ENCODE assay signal across 1 cellular context in the genomic region with DNA sequence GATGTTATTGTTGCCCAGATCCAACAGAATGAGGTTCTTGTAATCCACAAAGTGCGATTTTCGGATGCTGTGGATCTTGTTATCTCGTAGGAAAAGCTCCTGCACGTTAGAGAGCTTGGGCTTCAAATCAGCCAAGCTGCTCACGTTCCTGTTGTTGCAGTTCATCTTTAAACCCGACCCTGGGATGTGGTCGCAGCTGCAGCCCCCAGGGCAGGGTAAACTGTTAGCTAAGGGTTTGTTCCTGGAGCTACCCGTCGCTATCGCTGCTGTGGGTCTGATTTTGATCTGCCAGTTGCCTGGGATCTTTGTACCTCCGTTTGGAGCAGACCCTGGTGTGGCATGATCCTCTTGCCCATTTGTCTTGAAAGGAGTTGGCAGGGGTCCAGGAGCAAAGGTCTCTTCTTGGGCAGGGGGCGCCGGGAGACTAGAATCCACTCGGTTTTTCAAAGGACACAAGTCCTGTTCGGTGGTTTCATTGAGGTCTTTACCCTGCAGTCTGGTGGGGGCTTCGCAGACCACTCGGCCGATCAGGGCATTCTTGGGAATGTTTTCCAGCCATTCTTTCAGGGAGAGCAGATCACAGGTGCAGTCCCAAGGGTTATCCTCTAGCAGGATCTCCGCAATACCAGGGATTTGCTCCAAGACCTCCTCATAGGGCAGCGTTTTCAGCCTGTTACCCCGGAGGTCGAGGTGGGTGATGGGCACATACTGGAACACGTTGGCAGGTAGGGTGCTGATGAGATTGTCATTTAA.
A peak's percentile ranks its signal among the peaks of the same experiment; 100 is the strongest.
TF ChIP-seq lines count a peak whose summit lies in the region.

No MANE protein-coding gene starts in this region.

TF ChIP-seq in GM23338, 12 proteins besides CTCF, POLR2A, EP300 and RAD21:
- TF ChIP-seq, protein P1, sequence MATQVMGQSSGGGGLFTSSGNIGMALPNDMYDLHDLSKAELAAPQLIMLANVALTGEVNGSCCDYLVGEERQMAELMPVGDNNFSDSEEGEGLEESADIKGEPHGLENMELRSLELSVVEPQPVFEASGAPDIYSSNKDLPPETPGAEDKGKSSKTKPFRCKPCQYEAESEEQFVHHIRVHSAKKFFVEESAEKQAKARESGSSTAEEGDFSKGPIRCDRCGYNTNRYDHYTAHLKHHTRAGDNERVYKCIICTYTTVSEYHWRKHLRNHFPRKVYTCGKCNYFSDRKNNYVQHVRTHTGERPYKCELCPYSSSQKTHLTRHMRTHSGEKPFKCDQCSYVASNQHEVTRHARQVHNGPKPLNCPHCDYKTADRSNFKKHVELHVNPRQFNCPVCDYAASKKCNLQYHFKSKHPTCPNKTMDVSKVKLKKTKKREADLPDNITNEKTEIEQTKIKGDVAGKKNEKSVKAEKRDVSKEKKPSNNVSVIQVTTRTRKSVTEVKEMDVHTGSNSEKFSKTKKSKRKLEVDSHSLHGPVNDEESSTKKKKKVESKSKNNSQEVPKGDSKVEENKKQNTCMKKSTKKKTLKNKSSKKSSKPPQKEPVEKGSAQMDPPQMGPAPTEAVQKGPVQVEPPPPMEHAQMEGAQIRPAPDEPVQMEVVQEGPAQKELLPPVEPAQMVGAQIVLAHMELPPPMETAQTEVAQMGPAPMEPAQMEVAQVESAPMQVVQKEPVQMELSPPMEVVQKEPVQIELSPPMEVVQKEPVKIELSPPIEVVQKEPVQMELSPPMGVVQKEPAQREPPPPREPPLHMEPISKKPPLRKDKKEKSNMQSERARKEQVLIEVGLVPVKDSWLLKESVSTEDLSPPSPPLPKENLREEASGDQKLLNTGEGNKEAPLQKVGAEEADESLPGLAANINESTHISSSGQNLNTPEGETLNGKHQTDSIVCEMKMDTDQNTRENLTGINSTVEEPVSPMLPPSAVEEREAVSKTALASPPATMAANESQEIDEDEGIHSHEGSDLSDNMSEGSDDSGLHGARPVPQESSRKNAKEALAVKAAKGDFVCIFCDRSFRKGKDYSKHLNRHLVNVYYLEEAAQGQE (IDR thresholded peaks at IDR 0.05; ENCODE audit: unreplicated experiment): no peak
- TF ChIP-seq EZH2 (IDR thresholded peaks at IDR 0.05; ENCODE audit: low read depth, unreplicated experiment): peak; percentile 6
- no peak for TF ChIP-seq ZNF114 (CRISPR knock-in tag; IDR thresholded peaks at IDR 0.05)
- no peak for TF ChIP-seq POLR2AphosphoS5 (IDR thresholded peaks at IDR 0.05; ENCODE audit: low read depth)
- TF ChIP-seq, protein P2, sequence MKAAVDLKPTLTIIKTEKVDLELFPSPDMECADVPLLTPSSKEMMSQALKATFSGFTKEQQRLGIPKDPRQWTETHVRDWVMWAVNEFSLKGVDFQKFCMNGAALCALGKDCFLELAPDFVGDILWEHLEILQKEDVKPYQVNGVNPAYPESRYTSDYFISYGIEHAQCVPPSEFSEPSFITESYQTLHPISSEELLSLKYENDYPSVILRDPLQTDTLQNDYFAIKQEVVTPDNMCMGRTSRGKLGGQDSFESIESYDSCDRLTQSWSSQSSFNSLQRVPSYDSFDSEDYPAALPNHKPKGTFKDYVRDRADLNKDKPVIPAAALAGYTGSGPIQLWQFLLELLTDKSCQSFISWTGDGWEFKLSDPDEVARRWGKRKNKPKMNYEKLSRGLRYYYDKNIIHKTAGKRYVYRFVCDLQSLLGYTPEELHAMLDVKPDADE (IDR thresholded peaks at IDR 0.05): no peak
- no peak for TF ChIP-seq EZH2phosphoT487 (IDR thresholded peaks at IDR 0.05; ENCODE audit: unreplicated experiment)
- no peak for TF ChIP-seq STAT1 (IDR thresholded peaks at IDR 0.05; ENCODE audit: unreplicated experiment)
